8 cellular contexts compared by ENCODE assay signal in genomic region chr11:44949160-44950035, GRCh38. TPM values are rescaled to one million over a fixed set of nuclear protein-coding genes. Genes with fewer than 3 reads are reported as not detected.
A peak's percentile ranks its signal among the peaks of the same experiment; 100 is the strongest.
DNase-seq lines count a peak whose midpoint lies in the region; ATAC-seq and TF ChIP-seq lines count a peak whose summit lies in the region.

No MANE protein-coding gene starts in this region.

- H3K36me3 ChIP-seq in BJ (ENCODE audit: control insufficient read depth, insufficient read depth, low read length) (peaks cover 6% of the 10 kb centered on the region), esophagus muscularis mucosa (peaks cover 0 to 7% (median 0%) of the 10 kb centered on the region in 4 donors)

- intact Hi-C loops in esophagus muscularis mucosa (cut with DNase I) = no loop called here
- intact Hi-C loops in posterior cingulate gyrus (cut with DNase I) = no loop called here

- CTCF ChIA-PET in BJ (lab: Yijun Ruan, JAX) = interaction anchor here (1.0 to 24.5 kb wide), 10 partner anchors 8 to 156 kb away, joined by 3 to 1245 read pairs (median 9); no protein-coding TSS in a partner anchor

- no peak for TF ChIP-seq EP300 in esophagus muscularis mucosa (IDR thresholded peaks at IDR 0.05)

- no peaks in the 10 kb centered on the region for H3K27me3 Mint-ChIP-seq in natural killer cell treated with Interleukin-12 subunit alpha and Interleukin-12 subunit beta and Interleukin-15 and Interleukin-18, amount 100 ng/mL, for 72 hours

- no peaks in the 10 kb centered on the region for H3K36me3 Mint-ChIP-seq in natural killer cell treated with Interleukin-12 subunit alpha and Interleukin-12 subunit beta and Interleukin-15 and Interleukin-18, amount 100 ng/mL, for 72 hours

- H3K27me3 ChIP-seq in BJ (ENCODE audit: control insufficient read depth, insufficient read depth, low read length) (no peaks in the 10 kb centered on the region), esophagus muscularis mucosa (no peaks in the 10 kb centered on the region)

- peak overlapping the region; percentile 79 to 86 (median 84) for H3K27ac ChIP-seq in esophagus muscularis mucosa (replicated peaks in 1 of 4)

- ATAC-seq in natural killer cell treated with Interleukin-12 subunit alpha and Interleukin-12 subunit beta and Interleukin-15 and Interleukin-18, amount 100 ng/mL, for 72 hours = peak in 1 of 2 donors; percentile 22

- DNase-seq in BJ (ENCODE audit: low read depth) = no peak
- peak; percentile 74 for DNase-seq in HuH-7 (ENCODE audit: low spot score)
- DNase-seq in activated CD4-positive, alpha-beta T cell treated with anti-CD3 and anti-CD28 coated beads, Interleukin-2, amount 50 U/mL, for 1 hour = peak; percentile 38
- DNase-seq in esophagus muscularis mucosa (ENCODE audit: extremely low spot score) = no peak
- no peak for DNase-seq in natural killer cell treated with Interleukin-12 subunit alpha and Interleukin-12 subunit beta and Interleukin-15 and Interleukin-18, amount 100 ng/mL, for 72 hours (ENCODE audit: low spot score)
- DNase-seq in NCI-H2107 (lab: John Stamatoyannopoulos, UW) = no peak
- no peak for DNase-seq in GOT3 (lab: John Stamatoyannopoulos, UW)
- DNase-seq in posterior cingulate gyrus = no peak

- no peaks in the 10 kb centered on the region for H3K9me3 ChIP-seq in esophagus muscularis mucosa

- H3K4me3 Mint-ChIP-seq in natural killer cell treated with Interleukin-12 subunit alpha and Interleukin-12 subunit beta and Interleukin-15 and Interleukin-18, amount 100 ng/mL, for 72 hours = peak overlapping the region; percentile 74

- POLR2A ChIA-PET in BJ (lab: Charles Lee) = no interaction called here

- H3K4me3 ChIP-seq in BJ (ENCODE audit: low read depth, low read length) (peak overlapping the region; percentile 92), esophagus muscularis mucosa (peak overlapping the region; percentile 69 to 93 (median 87))

- H3K27ac Mint-ChIP-seq in natural killer cell treated with Interleukin-12 subunit alpha and Interleukin-12 subunit beta and Interleukin-15 and Interleukin-18, amount 100 ng/mL, for 72 hours = no peak overlapping the region

- WGBS in esophagus muscularis mucosa = 18% methylated on average over 10 of the region's 57 CpGs

- no peaks in the 10 kb centered on the region for H3K9me3 Mint-ChIP-seq in natural killer cell treated with Interleukin-12 subunit alpha and Interleukin-12 subunit beta and Interleukin-15 and Interleukin-18, amount 100 ng/mL, for 72 hours

- H3K4me1 Mint-ChIP-seq in natural killer cell treated with Interleukin-12 subunit alpha and Interleukin-12 subunit beta and Interleukin-15 and Interleukin-18, amount 100 ng/mL, for 72 hours (ENCODE audit: low read depth in 2 of 2) = peaks cover 0 to 3% of the 10 kb centered on the region in 2 donors

- no peak for TF ChIP-seq POLR2A in esophagus muscularis mucosa (IDR thresholded peaks at IDR 0.05; ENCODE audit: low read depth)

- TF ChIP-seq CTCF in BJ (IDR thresholded peaks at IDR 0.05; ENCODE audit: insufficient read depth, low read depth, low read length) = peak; percentile 73
- peak; percentile 38 to 51 (median 40) for TF ChIP-seq CTCF in esophagus muscularis mucosa (IDR thresholded peaks at IDR 0.05)

- H3K4me1 ChIP-seq in esophagus muscularis mucosa = peaks cover 46 to 73% (median 63%) of the 10 kb centered on the region in 4 donors

RNA-seq across cellular contexts. Expression of gene TP53I11, which starts 1.3 kb away (rescaled TPM):
- 22.2 and 29.6 TPM in 2 replicates for polyA plus RNA-seq in BJ (2011; rRNA removed)
- 33.5 and 40.1 TPM in 2 replicates for polyA minus RNA-seq in BJ (2011; rRNA and poly(A)+ RNA removed)
- 10 to 100 TPM; 51.1 to 76.1 (median 59.2) TPM for total RNA-seq in esophagus muscularis mucosa
- 10 to 100 TPM in 1 of 2 donors, 1 to 10 TPM in 1; 3.2 to 12.2 TPM for total RNA-seq in natural killer cell treated with Interleukin-12 subunit alpha and Interleukin-12 subunit beta and Interleukin-15 and Interleukin-18, amount 100 ng/mL, for 72 hours

Comparison
In these comparisons a context has a peak if more than half of its experiments do, and no peak if none do; other contexts are left out.
1. DNase-seq: peak in HuH-7 (single experiment) and activated CD4-positive, alpha-beta T cell treated with anti-CD3 and anti-CD28 coated beads, Interleukin-2, amount 50 U/mL, for 1 hour (single experiment); none in BJ (single experiment), esophagus muscularis mucosa (single experiment), natural killer cell treated with Interleukin-12 subunit alpha and Interleukin-12 subunit beta and Interleukin-15 and Interleukin-18, amount 100 ng/mL, for 72 hours (single experiment), NCI-H2107 (single experiment), GOT3 (single experiment) and posterior cingulate gyrus (0 of 10).